Comparison of ENCODE assay signal across 30 cellular contexts in the genomic region with DNA sequence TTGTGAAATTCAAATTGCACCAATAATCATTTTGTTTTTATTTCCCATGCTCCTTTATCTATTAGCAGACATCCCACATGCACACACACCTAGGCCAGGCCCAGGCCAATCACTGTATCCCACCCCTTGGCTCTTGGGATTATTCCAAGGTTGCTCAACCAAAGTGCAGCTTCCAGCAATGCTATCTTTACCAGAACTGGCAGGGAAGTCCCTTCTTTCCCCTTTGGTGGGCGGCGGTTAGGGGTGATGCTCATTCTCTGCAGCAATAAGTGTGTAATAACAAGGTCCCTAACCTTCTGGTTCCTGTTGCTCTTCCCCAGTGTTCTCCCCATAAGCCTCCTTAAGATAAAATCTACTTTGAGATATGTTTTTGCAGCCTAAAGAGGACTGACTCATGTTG. TPM values are rescaled to one million over a fixed set of nuclear protein-coding genes. Genes with fewer than 3 reads are reported as not detected.
"Had no signal": no experiment of that assay in that cellular context is flagged by ENCODE, and none has a peak within 500 bp of the region (broad histone marks: within the 10 kb centered on the region; RNA-seq: fewer than 3 reads in every experiment).

No MANE protein-coding gene starts in this region.

- H3K4me1 ChIP-seq: SJCRH30 had no signal

- FAIRE-seq: K562, TTC549 had no signal

- H3K4me1 Mint-ChIP-seq: activated CD4-positive, alpha-beta T cell treated with anti-CD3 and anti-CD28 coated beads for 36 hours; activated CD4-positive, alpha-beta T cell treated with anti-CD3 and anti-CD28 coated beads, Interleukin-2, amount 10 ng/mL, durations not matched to agents 7 days and 5 days; activated naive CD8-positive, alpha-beta T cell treated with anti-CD3 and anti-CD28 coated beads for 36 hours had no signal

- H3K27ac Mint-ChIP-seq: activated CD4-positive, alpha-beta T cell treated with anti-CD3 and anti-CD28 coated beads for 36 hours; activated CD4-positive, alpha-beta T cell treated with anti-CD3 and anti-CD28 coated beads, Interleukin-2, amount 10 ng/mL, durations not matched to agents 7 days and 5 days; activated CD8-positive, alpha-beta T cell treated with anti-CD3 and anti-CD28 coated beads, Interleukin-2, amount 10 ng/mL, durations not matched to agents 7 days and 5 days; brain; T-helper 1 cell treated with Interleukin-12 subunit alpha and Interleukin-12 subunit beta and Interleukin-4 antibody, amounts not matched to agents 30 μg/mL and 1 μg/mL, for 36 hours; T-helper 2 cell treated with Interferon-gamma antibody and Interleukin-4, amounts not matched to agents 5 μg/mL and 100 μg/mL, for 36 hours had no signal

- H3K36me3 ChIP-seq: SJCRH30 had no signal

- DNase-seq: activated CD4-positive, alpha-beta T cell treated with anti-CD3 and anti-CD28 coated beads for 36 hours; activated CD4-positive, alpha-beta T cell treated with anti-CD3 and anti-CD28 coated beads, Interleukin-2, amount 10 ng/mL, durations not matched to agents 7 days and 5 days; activated CD4-positive, alpha-beta T cell treated with anti-CD3 and anti-CD28 coated beads, Interleukin-2, amount 50 U/mL, for 48 hours; activated CD8-positive, alpha-beta T cell treated with anti-CD3 and anti-CD28 coated beads, Interleukin-2, amount 10 ng/mL, durations not matched to agents 7 days and 5 days; activated effector memory CD4-positive, alpha-beta T cell treated with Interleukin-2 at 50 U/mL for 16 hours; activated naive CD4-positive, alpha-beta T cell; activated naive CD4-positive, alpha-beta T cell treated with anti-CD3 and anti-CD28 coated beads, Interleukin-2, amount 50 U/mL, for 16 hours; activated naive CD8-positive, alpha-beta T cell treated with anti-CD3 and anti-CD28 coated beads for 36 hours; activated T-cell treated with anti-CD3 and anti-CD28 coated beads, Interleukin-2, amount 50 U/mL, for 4 hours; anterior cingulate cortex; central memory CD4-positive, alpha-beta T cell; IMR-90; NCI-H1105; NCI-H1417 treated with DMSO at 0.1 percent for 48 hours; NCI-H187 treated with DMSO at 0.1 percent for 48 hours; NCI-H2081; NCI-H2171 treated with DMSO at 0.1 percent for 48 hours; NCI-H345; NCI-H524 treated with DMSO at 0.1 percent for 48 hours; SHP77; SJCRH30 had no signal

- H3K27me3 ChIP-seq: SJCRH30 had no signal

- H3K4me3 ChIP-seq: K562, SJCRH30, SK-N-MC had no signal

- H3K27me3 Mint-ChIP-seq: activated naive CD8-positive, alpha-beta T cell treated with anti-CD3 and anti-CD28 coated beads for 36 hours had no signal

- H3K36me3 Mint-ChIP-seq: activated naive CD8-positive, alpha-beta T cell treated with anti-CD3 and anti-CD28 coated beads for 36 hours; brain had no signal

- H3K9me3 Mint-ChIP-seq: activated CD4-positive, alpha-beta T cell treated with anti-CD3 and anti-CD28 coated beads, Interleukin-2, amount 10 ng/mL, durations not matched to agents 7 days and 5 days; activated T-cell treated with anti-CD3 and anti-CD28 coated beads, Interleukin-2, amount 50 U/mL, for 4 hours; T-helper 1 cell treated with Interleukin-12 subunit alpha and Interleukin-12 subunit beta and Interleukin-4 antibody, amounts not matched to agents 30 μg/mL and 1 μg/mL, for 36 hours; T-helper 2 cell treated with Interferon-gamma antibody and Interleukin-4, amounts not matched to agents 5 μg/mL and 100 μg/mL, for 36 hours had no signal

- H3K4me3 Mint-ChIP-seq: activated CD4-positive, alpha-beta T cell treated with anti-CD3 and anti-CD28 coated beads for 36 hours; activated CD4-positive, alpha-beta T cell treated with anti-CD3 and anti-CD28 coated beads, Interleukin-2, amount 10 ng/mL, durations not matched to agents 7 days and 5 days; activated CD8-positive, alpha-beta T cell treated with anti-CD3 and anti-CD28 coated beads, Interleukin-2, amount 10 ng/mL, durations not matched to agents 7 days and 5 days; activated naive CD8-positive, alpha-beta T cell treated with anti-CD3 and anti-CD28 coated beads for 36 hours; activated T-cell treated with anti-CD3 and anti-CD28 coated beads, Interleukin-2, amount 50 U/mL, for 4 hours; brain; T-helper 1 cell treated with Interleukin-12 subunit alpha and Interleukin-12 subunit beta and Interleukin-4 antibody, amounts not matched to agents 30 μg/mL and 1 μg/mL, for 36 hours; T-helper 2 cell treated with Interferon-gamma antibody and Interleukin-4, amounts not matched to agents 5 μg/mL and 100 μg/mL, for 36 hours had no signal

- H3K27ac ChIP-seq: SJCRH30, SK-N-MC had no signal

RNA-seq across cellular contexts. Expression of a gene that starts 43.8 kb away (rescaled TPM):
- total RNA-seq: activated CD4-positive, alpha-beta T cell treated with anti-CD3 and anti-CD28 coated beads for 36 hours; activated CD4-positive, alpha-beta T cell treated with anti-CD3 and anti-CD28 coated beads, Interleukin-2, amount 10 ng/mL, durations not matched to agents 7 days and 5 days; activated CD8-positive, alpha-beta T cell treated with anti-CD3 and anti-CD28 coated beads, Interleukin-2, amount 10 ng/mL, durations not matched to agents 7 days and 5 days; activated naive CD8-positive, alpha-beta T cell treated with anti-CD3 and anti-CD28 coated beads for 36 hours; activated T-cell treated with anti-CD3 and anti-CD28 coated beads, Interleukin-2, amount 50 U/mL, for 4 hours; IMR-90; K562; M059J; NCI-H460; RPMI7951; SJCRH30 had no signal
- polyA plus RNA-seq: IMR-90, K562 had no signal
